8 cellular contexts compared by ENCODE assay signal in genomic region chr12:69639400-69640016, GRCh38. TPM values are rescaled to one million over a fixed set of nuclear protein-coding genes. Genes with fewer than 3 reads are reported as not detected.
DNase-seq lines count a peak whose midpoint lies in the region; ATAC-seq, FAIRE-seq and TF ChIP-seq lines count a peak whose summit lies in the region.

No MANE protein-coding gene starts in this region.

- peak; percentile 68 to 75 for TF ChIP-seq RAD21 in A549 (conservative IDR thresholded peaks at IDR 0.05 in 1 of 2, IDR thresholded peaks at IDR 0.05 in 1 of 2)

- DNase-seq in A549 (ENCODE audit: low read depth in 1 of 2, low spot score in 1 of 2), result peak; percentile 79 to 82
- DNase-seq in GM12892 (ENCODE audit: insufficient read length), result peak; percentile 45
- peak; percentile 53 for DNase-seq in NCI-H2107 (lab: John Stamatoyannopoulos, UW)
- peak; percentile 26 for DNase-seq in activated CD4-positive, CD25-positive, alpha-beta regulatory T cell treated with anti-CD3 and anti-CD28 coated beads, Interleukin-2, amount 50 U/mL, for 16 hours (ENCODE audit: low read depth, low spot score)
- DNase-seq in central memory CD4-positive, alpha-beta T cell, result peak; percentile 43
- DNase-seq in left lung, result peak; percentile 56 to 82
- peak; percentile 24 for DNase-seq in stimulated activated CD8-positive, alpha-beta memory T cell treated with anti-CD3 and anti-CD28 coated beads, Interleukin-12 subunit alpha, Interleukin-12 subunit beta, amount 100 ng/mL, for 1 hour (ENCODE audit: low read depth)

- H3K27me3 ChIP-seq in left lung, result no peaks in the 10 kb centered on the region

- POLR2A ChIA-PET in A549 (lab: Yijun Ruan, JAX), result no interaction called here

- no peak for TF ChIP-seq POLR2A in A549 (IDR thresholded peaks at IDR 0.05; ENCODE audit: low read length)
- TF ChIP-seq POLR2A in GM12892 (IDR thresholded peaks at IDR 0.05; ENCODE audit: low read depth, low read length), result no peak

- TF ChIP-seq EP300 in A549 (IDR thresholded peaks at IDR 0.05), result no peak

- FAIRE-seq in A549 (lab: Jason Lieb, UNC) (no peak), GM12892 (lab: Jason Lieb, UNC) (peak; percentile 38)

- TF ChIP-seq CTCF in A549 (IDR thresholded peaks at IDR 0.05), result peak; percentile 86
- peak; percentile 83 to 88 for TF ChIP-seq CTCF in left lung (IDR thresholded peaks at IDR 0.05)

- H3K9me3 ChIP-seq in A549 (no peaks in the 10 kb centered on the region), left lung (no peaks in the 10 kb centered on the region)

- ATAC-seq in A549 (peak; percentile 90 to 97), HG02870 (IDR thresholded peaks at IDR 0.05; ENCODE audit: unreplicated experiment) (peak; percentile 85), left lung (peak; percentile 97)

- H3K27ac ChIP-seq in A549 (no peak overlapping the region), left lung (no peak overlapping the region)

- CTCF ChIA-PET in A549 (lab: Yijun Ruan, JAX), result interaction anchor here (0.6 to 6.8 kb wide), 46 partner anchors 10 to 966 kb away, joined by 3 to 53 read pairs (median 5); partner anchors contain the start of genes CCT2, LRRC10 and LYZ

- WGBS in A549 (ENCODE audit: missing lambda C conversion rate), result 25% methylated on average over 12 of the region's 12 CpGs

- no peaks in the 10 kb centered on the region for H3K36me3 ChIP-seq in left lung

- no peak overlapping the region for H3K4me2 ChIP-seq in A549

- no peak overlapping the region for H3K4me3 ChIP-seq in A549
- no peak overlapping the region for H3K4me3 ChIP-seq in left lung

- no peaks in the 10 kb centered on the region for H3K4me1 ChIP-seq in A549
- no peaks in the 10 kb centered on the region for H3K4me1 ChIP-seq in left lung

- intact Hi-C loops in left lung (cut with DNase I), result no loop called here

TF ChIP-seq in A549, 52 proteins besides CTCF, POLR2A, EP300 and RAD21:
- TF ChIP-seq KDM1A (IDR thresholded peaks at IDR 0.05; ENCODE audit: low read depth) (no peak), MAX (IDR thresholded peaks at IDR 0.05) (peak; percentile 63), ZNF302 (CRISPR knock-in tag; IDR thresholded peaks at IDR 0.05) (no peak), SMC3 (IDR thresholded peaks at IDR 0.05) (peak; percentile 85), NR3C1 (IDR thresholded peaks at IDR 0.05) (no peak), HOXB13 (CRISPR knock-in tag; IDR thresholded peaks at IDR 0.05; ENCODE audit: low read depth) (no peak), HOXA7 (CRISPR knock-in tag; IDR thresholded peaks at IDR 0.05) (no peak), HMGXB4 (CRISPR knock-in tag; IDR thresholded peaks at IDR 0.05; ENCODE audit: borderline replicate concordance) (no peak)

RNA-seq across cellular contexts. Expression of gene LRRC10, which starts 28.8 kb away (rescaled TPM):
- polyA plus RNA-seq in A549 (2011; rRNA removed) (not detected in 2 replicates), A549 (2017; fragmentation: RNase III; extraction: RNeasy Plus Mini Kit Qiagen cat#74134 plus additional on column Dnase treatment) (not detected in 3 replicates)
- polyA plus RNA-seq in A549 (2012; cell fraction: cytosol; rRNA removed), result not detected in 2 replicates
- 0.02 TPM in 1 of 2 replicates, not detected in the other for polyA plus RNA-seq in A549 (2012; cell fraction: nucleus; rRNA removed)
- polyA minus RNA-seq in A549 (2011; rRNA and poly(A)+ RNA removed), result not detected in 2 replicates
- polyA plus RNA-seq in GM12892 (2012; ENCODE audit: missing spikeins), result not detected
- not detected for total RNA-seq in left lung

RNA-seq across cellular contexts. Expression of gene CCT2, which starts 54.2 kb away (rescaled TPM):
- polyA plus RNA-seq in A549 (2011; rRNA removed) (492 and 548 TPM in 2 replicates), A549 (2017; fragmentation: RNase III; extraction: RNeasy Plus Mini Kit Qiagen cat#74134 plus additional on column Dnase treatment) (437 to 442 TPM (median 441 TPM) in 3 replicates)
- 329 and 423 TPM in 2 replicates for polyA plus RNA-seq in A549 (2012; cell fraction: cytosol; rRNA removed)
- 206 and 252 TPM in 2 replicates for polyA plus RNA-seq in A549 (2012; cell fraction: nucleus; rRNA removed)
- 292 and 323 TPM in 2 replicates for polyA minus RNA-seq in A549 (2011; rRNA and poly(A)+ RNA removed)
- polyA plus RNA-seq in GM12892 (2012; ENCODE audit: missing spikeins), result 260 TPM
- 100 to 1,000 TPM; 115 to 156 TPM for total RNA-seq in left lung

RNA-seq across cellular contexts. Expression of gene BEST3, which starts 59.6 kb away (rescaled TPM):
- 0.57 and 0.61 TPM in 2 replicates for polyA plus RNA-seq in A549 (2011; rRNA removed)
- 0.27 and 0.32 TPM in 2 replicates for polyA plus RNA-seq in A549 (2012; cell fraction: cytosol; rRNA removed)
- 0.20 and 0.27 TPM in 2 replicates for polyA plus RNA-seq in A549 (2012; cell fraction: nucleus; rRNA removed)
- 0.78 to 1.2 TPM (median 0.93 TPM) in 3 replicates for polyA plus RNA-seq in A549 (2017; fragmentation: RNase III; extraction: RNeasy Plus Mini Kit Qiagen cat#74134 plus additional on column Dnase treatment)
- polyA minus RNA-seq in A549 (2011; rRNA and poly(A)+ RNA removed), result 0.78 and 0.79 TPM in 2 replicates
- not detected for polyA plus RNA-seq in GM12892 (2012; ENCODE audit: missing spikeins)
- total RNA-seq in left lung, result not detected

Comparison
In these comparisons a context has a peak if more than half of its experiments do, and no peak if none do; other contexts are left out.
1. DNase-seq: peak in every context shown above with its lines; median percentile 80 in A549; 69 in left lung; 53 in NCI-H2107; 45 in GM12892; 43 in central memory CD4-positive, alpha-beta T cell; 26 in activated CD4-positive, CD25-positive, alpha-beta regulatory T cell treated with anti-CD3 and anti-CD28 coated beads, Interleukin-2, amount 50 U/mL, for 16 hours; 24 in stimulated activated CD8-positive, alpha-beta memory T cell treated with anti-CD3 and anti-CD28 coated beads, Interleukin-12 subunit alpha, Interleukin-12 subunit beta, amount 100 ng/mL, for 1 hour.